24 cellular contexts compared by ENCODE assay signal in genomic region chr13:85819513-85819912, GRCh38.
"Had no signal": no experiment of that assay in that cellular context is flagged by ENCODE, and none has a peak within 500 bp of the region (broad histone marks: within the 10 kb centered on the region; RNA-seq: fewer than 3 reads in every experiment).

No MANE protein-coding gene starts in this region.

- DNase-seq: activated CD4-positive, alpha-beta memory T cell treated with anti-CD3 and anti-CD28 coated beads, Interleukin-2, amount 10 ng/mL, durations not matched to agents 7 days and 5 days; activated CD4-positive, alpha-beta T cell treated with anti-CD3 and anti-CD28 coated beads for 1 hour; activated CD4-positive, alpha-beta T cell treated with anti-CD3 and anti-CD28 coated beads for 4 hours; activated CD4-positive, alpha-beta T cell treated with anti-CD3 and anti-CD28 coated beads, Interleukin-2, amount 10 ng/mL, durations not matched to agents 7 days and 5 days; activated CD4-positive, alpha-beta T cell treated with anti-CD3 and anti-CD28 coated beads, Interleukin-2, amount 50 U/mL, for 4 hours; activated effector memory CD4-positive, alpha-beta T cell treated with Interleukin-2 at 50 U/mL for 16 hours; activated gamma-delta T cell treated with Interleukin-2 at 50 U/mL for 16 hours; activated naive CD4-positive, alpha-beta T cell treated with anti-CD3 and anti-CD28 coated beads, Interleukin-2, amount 50 U/mL, for 16 hours; activated naive CD4-positive, alpha-beta T cell treated with Interleukin-2 at 50 U/mL for 16 hours; activated T-cell treated with anti-CD3 and anti-CD28 coated beads, Interleukin-2, amount 50 U/mL, for 4 hours; amniotic stem cell; anterior cingulate cortex; brain microvascular endothelial cell; dorsolateral prefrontal cortex; effector memory CD4-positive, alpha-beta T cell; endodermal cell; foreskin fibroblast; head of caudate nucleus; T-helper 17 cell; T1000 had no signal

- H3K36me3 ChIP-seq: brain microvascular endothelial cell had no signal

- ATAC-seq: activated T-cell treated with anti-CD3 and anti-CD28 coated beads, Interleukin-2, amount 50 U/mL, for 4 hours; activated T-helper 17 cell treated with anti-CD3 and anti-CD28 coated beads, Interleukin-2, amount 50 U/mL, for 72 hours; esophagus mucosa; T-helper 17 cell; WTC11 had no signal

- H3K4me3 ChIP-seq: coronary artery, dorsolateral prefrontal cortex had no signal

- H3K27ac ChIP-seq: brain microvascular endothelial cell, coronary artery, dorsolateral prefrontal cortex had no signal

- H3K27me3 ChIP-seq: brain microvascular endothelial cell had no signal
